Comparison of ENCODE assay signal across 1 cellular context in genomic region chr13:26019881-26020535, GRCh38.
TF ChIP-seq lines count a peak whose summit lies in the region.

No MANE protein-coding gene starts in this region.

TF ChIP-seq in endothelial cell of umbilical vein, 7 proteins besides CTCF, POLR2A, EP300 and RAD21:
- no peak for TF ChIP-seq GATA2 (IDR thresholded peaks at IDR 0.05; ENCODE audit: insufficient read depth, insufficient read length, low read depth, low read length)
- TF ChIP-seq EZH2 (IDR thresholded peaks at IDR 0.05; ENCODE audit: borderline replicate concordance, low read depth, low read length, severe bottlenecking): no peak
- peak; percentile 1 for TF ChIP-seq JUN (IDR thresholded peaks at IDR 0.05; ENCODE audit: borderline replicate concordance, insufficient read depth, insufficient read length, low read depth)
- TF ChIP-seq MYC (IDR thresholded peaks at IDR 0.05; ENCODE audit: low read depth, low read length): peak; percentile 40
- TF ChIP-seq FOS (IDR thresholded peaks at IDR 0.05; ENCODE audit: borderline replicate concordance, insufficient read depth, low read length): peak; percentile 44
- peak; percentile 7 for TF ChIP-seq MAX (IDR thresholded peaks at IDR 0.05; ENCODE audit: insufficient read depth, insufficient read length)
- TF ChIP-seq POLR2AphosphoS5 (IDR thresholded peaks at IDR 0.05; ENCODE audit: insufficient read depth, low read depth, low read length): peak; percentile 36
TF ChIP-seq in endothelial cell of umbilical vein: peak in this region for 5.
